Comparison of ENCODE assay signal across 13 cellular contexts in the genomic region with DNA sequence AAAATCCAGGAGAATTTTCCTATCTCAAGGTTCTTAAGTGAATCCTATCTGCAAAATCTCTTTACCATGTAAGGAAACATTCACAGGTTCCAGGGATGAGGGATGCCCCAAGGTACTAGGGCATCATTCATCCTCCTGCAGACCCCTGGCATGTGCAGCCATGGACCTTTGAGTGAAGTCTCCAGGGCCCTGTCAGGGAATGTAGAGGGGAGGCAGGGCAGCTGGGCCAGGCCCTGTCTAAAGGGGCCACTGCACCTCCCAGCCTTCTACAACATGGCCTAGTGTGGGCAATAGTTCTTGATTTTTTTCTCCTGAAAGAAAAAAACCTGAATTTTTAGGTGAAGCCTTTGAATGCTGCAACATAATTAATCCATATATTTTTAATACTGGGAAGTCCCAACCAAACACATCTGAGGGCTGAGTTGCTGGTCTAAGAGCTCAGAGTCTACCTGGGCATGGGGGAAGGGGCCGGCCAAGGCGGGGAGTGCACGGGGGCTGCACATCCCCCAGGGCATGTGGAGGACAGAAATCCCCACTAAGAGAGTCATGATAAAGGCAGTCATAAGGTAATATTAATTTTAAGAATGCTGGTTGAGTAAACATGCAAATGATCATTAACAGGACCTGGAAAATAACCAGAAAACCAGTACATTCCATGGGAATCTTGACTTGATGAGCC.
A peak's percentile ranks its signal among the peaks of the same experiment; 100 is the strongest.
DNase-seq lines count a peak whose midpoint lies in the region; ATAC-seq and TF ChIP-seq lines count a peak whose summit lies in the region.
"Had no signal": no experiment of that assay in that cellular context is flagged by ENCODE, and none has a peak within 500 bp of the region (broad histone marks: within the 10 kb centered on the region; RNA-seq: fewer than 3 reads in every experiment).

No MANE protein-coding gene starts in this region.

- ATAC-seq in T-cell (replicated peaks in 1 of 4) = no peak

- 13 to 17% methylated on average over 3 of the region's 3 CpGs for WGBS in ectodermal cell, 2 experiments
- WGBS in prostate gland = 85% methylated on average over 3 of the region's 3 CpGs

- H3K4me3 ChIP-seq in H7 (ENCODE audit: insufficient read depth, low read depth, low read length) = no peak overlapping the region
- no peak overlapping the region for H3K4me3 ChIP-seq in ectodermal cell (ENCODE audit: insufficient read depth, low read depth, low read length)
- H3K4me3 ChIP-seq in prostate gland = no peak overlapping the region

- H3K36me3 ChIP-seq in H7 (replicated peaks; ENCODE audit: control insufficient read depth, insufficient read depth, low read length) (no peaks in the 10 kb centered on the region), ectodermal cell (ENCODE audit: control insufficient read depth, insufficient read depth, low read length) (no peaks in the 10 kb centered on the region), prostate gland (no peaks in the 10 kb centered on the region)

- peak; percentile 70 for DNase-seq in H7
- DNase-seq in T-cell = no peak
- no peak for DNase-seq in prostate gland (ENCODE audit: low spot score)
- no peak for DNase-seq in C1 segment of cervical spinal cord (lab: John Stamatoyannopoulos, UW)
- DNase-seq in DMS53 treated with DMSO at 0.1 percent for 48 hours (lab: John Stamatoyannopoulos, UW; ENCODE audit: unreplicated experiment) = no peak
- DNase-seq in ACHN = no peak
- DNase-seq: activated CD4-positive, CD25-positive, alpha-beta regulatory T cell treated with anti-CD3 and anti-CD28 coated beads, Interleukin-2, amount 50 U/mL, for 72 hours; COR-L47; Kasumi-1; NCI-H2081 treated with DMSO at 0.1 percent for 48 hours; right cardiac atrium; SK-N-SH had no signal

- H3K27me3 ChIP-seq in H7 (ENCODE audit: control insufficient read depth, insufficient read depth, low read length) (no peaks in the 10 kb centered on the region), ectodermal cell (ENCODE audit: control insufficient read depth, insufficient read depth, low read length, poor library complexity, severe bottlenecking) (no peaks in the 10 kb centered on the region), prostate gland (replicated peaks; ENCODE audit: insufficient read depth) (no peaks in the 10 kb centered on the region)

- peak overlapping the region in 1 of 3 donors; percentile 69 for H3K4me3 Mint-ChIP-seq in T-cell

- no peaks in the 10 kb centered on the region for H3K9me3 Mint-ChIP-seq in T-cell

- no peak for TF ChIP-seq POLR2A in prostate gland (IDR thresholded peaks at IDR 0.05)

- no peaks in the 10 kb centered on the region for H3K9me3 ChIP-seq in ectodermal cell (ENCODE audit: control insufficient read depth, low read length)
- no peaks in the 10 kb centered on the region for H3K9me3 ChIP-seq in prostate gland
- H3K9me3 ChIP-seq: SK-N-SH had no signal

- peak overlapping the region; percentile 92 to 95 for H3K27ac Mint-ChIP-seq in T-cell

- no peak for TF ChIP-seq CTCF in prostate gland (IDR thresholded peaks at IDR 0.05)

- H3K4me1 ChIP-seq in ectodermal cell (ENCODE audit: control insufficient read depth, insufficient read depth, low read length) = peaks cover 22% of the 10 kb centered on the region
- peaks cover 20% of the 10 kb centered on the region for H3K4me1 ChIP-seq in prostate gland (replicated peaks)

- in situ Hi-C loops in ACHN (cut with HindIII; ENCODE audit: low pct_ligation_motif_present, low pct_unique_long_range_greater_than_20kb, low sequenced_read_pairs) = no loop called here

- CTCF ChIA-PET in T-cell (lab: Charles Lee) = interaction anchor here in 1 of 2 donors (0.8 kb wide), 1 partner anchor 31 kb away, joined by 3 read pairs; no protein-coding TSS in a partner anchor

- H3K27ac ChIP-seq in ectodermal cell (ENCODE audit: insufficient read depth, low read depth, low read length, poor library complexity, severe bottlenecking) (peak overlapping the region; percentile 44), prostate gland (peak overlapping the region; percentile 3 to 39)

- H3K27me3 Mint-ChIP-seq in T-cell = no peaks in the 10 kb centered on the region

- H3K36me3 Mint-ChIP-seq in T-cell = peaks cover 11% of the 10 kb centered on the region

- POLR2A ChIA-PET in T-cell (lab: Charles Lee) = interaction anchor here in 1 of 2 donors (1.1 kb wide), 1 partner anchor 8 kb away, joined by 3 read pairs; no protein-coding TSS in a partner anchor

- intact Hi-C loops in prostate gland (cut with DNase I) = no loop called here

- peaks cover 92 to 98% (median 93%) of the 10 kb centered on the region in 3 donors for H3K4me1 Mint-ChIP-seq in T-cell
